ENCODE assay signal across 10 cellular contexts in the genomic region with DNA sequence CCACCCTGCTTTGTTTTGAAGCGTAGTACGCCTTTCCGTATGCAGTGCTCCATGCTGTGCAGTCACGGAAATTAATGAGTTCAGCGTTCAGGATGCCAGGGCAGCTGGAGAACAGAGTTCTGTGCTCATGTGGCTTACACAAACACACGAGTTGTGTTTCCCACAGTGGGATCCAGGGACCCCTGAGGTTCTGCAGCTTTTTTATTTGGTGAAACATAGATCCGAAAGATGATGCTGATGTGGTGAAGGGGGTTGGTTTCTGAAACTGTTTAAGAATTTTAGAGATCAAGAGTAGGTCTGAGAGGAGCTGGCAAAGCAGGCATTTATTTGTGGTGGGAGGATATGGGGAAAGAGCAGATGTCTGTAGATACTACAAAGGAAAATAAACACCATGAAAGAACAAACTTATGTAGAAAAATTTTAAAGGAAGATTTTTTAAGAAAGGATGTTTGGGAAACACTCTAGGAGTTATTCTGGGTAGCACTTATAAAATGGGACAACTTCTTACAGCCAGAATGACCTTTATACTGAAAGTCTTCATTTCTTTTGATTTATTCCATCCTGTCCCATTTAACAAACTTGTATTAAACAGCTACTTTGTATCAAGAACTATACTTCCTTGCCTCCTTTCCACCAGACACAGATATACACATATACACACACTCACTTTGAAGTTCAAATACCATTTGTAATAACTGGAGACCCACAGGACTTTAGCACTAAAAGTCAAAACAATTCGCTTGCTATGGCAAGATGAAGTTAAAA. TPM values are rescaled to one million over a fixed set of nuclear protein-coding genes. Genes with fewer than 3 reads are reported as not detected.
DNase-seq lines count a peak whose midpoint lies in the region; FAIRE-seq and TF ChIP-seq lines count a peak whose summit lies in the region.
"Had no signal": no experiment of that assay in that cellular context is flagged by ENCODE, and none has a peak within 500 bp of the region (broad histone marks: within the 10 kb centered on the region; RNA-seq: fewer than 3 reads in every experiment).

No MANE protein-coding gene starts in this region.

- H3K4me3 ChIP-seq in A673 (ENCODE audit: low read depth, low read length, poor library complexity, severe bottlenecking) (peak overlapping the region; percentile 2), endothelial cell of umbilical vein (replicated peaks in 1 of 3; ENCODE audit: insufficient read depth in 1 of 3, low read depth in 1 of 3, low read length in 3 of 3) (no peak overlapping the region), ovary (no peak overlapping the region)

- H3K4me1 ChIP-seq in A673 (ENCODE audit: insufficient read depth, low read length, poor library complexity, severe bottlenecking): peaks cover 51% of the 10 kb centered on the region
- H3K4me1 ChIP-seq in endothelial cell of umbilical vein (ENCODE audit: control insufficient read depth, extremely low read depth, insufficient read depth, low read length): peaks cover 26% of the 10 kb centered on the region
- peaks cover 3% of the 10 kb centered on the region for H3K4me1 ChIP-seq in ovary (ENCODE audit: insufficient read depth)

- H3K36me3 Mint-ChIP-seq in activated T-helper 1 cell treated with anti-CD3 and anti-CD28 coated beads, Interleukin-12 subunit alpha, Interleukin-12 subunit beta, Interleukin-2, Interleukin-4 antibody, amounts not matched to agents 30 ng/mL and 10 ng/mL and 1 ng/mL, durations not matched to agents 14 hours and 24 hours and 36 hours (ENCODE audit: low read depth): peaks cover 2% of the 10 kb centered on the region

- no peaks in the 10 kb centered on the region for H3K79me2 ChIP-seq in endothelial cell of umbilical vein (ENCODE audit: control insufficient read depth, insufficient read depth, low read length)

- CTCF ChIA-PET in A673 (lab: Charles Lee): interaction anchor here (1.0 kb wide), 1 partner anchor 75 kb away, joined by 3 read pairs; no protein-coding TSS in a partner anchor
- CTCF ChIA-PET in endothelial cell of umbilical vein (lab: Charles Lee): interaction anchor here (0.9 to 1.7 kb wide), 6 partner anchors 9 to 150 kb away, joined by 3 to 5 read pairs (median 4); no protein-coding TSS in a partner anchor
- CTCF ChIA-PET in RWPE1 (lab: Yijun Ruan, JAX): interaction anchor here (1.4 kb wide), 1 partner anchor 16 kb away, joined by 4 read pairs; no protein-coding TSS in a partner anchor

- dilution Hi-C loops in endothelial cell of umbilical vein (cut with MboI; ENCODE audit: extremely low pct_ligation_motif_present, low sequenced_read_pairs): no loop called here

- no peak for TF ChIP-seq CTCF in A673 (conservative IDR thresholded peaks at IDR 0.05; ENCODE audit: low read depth, low read length)
- TF ChIP-seq CTCF in endothelial cell of umbilical vein (IDR thresholded peaks at IDR 0.05; ENCODE audit: extremely low read depth in 1 of 2, insufficient read depth in 1 of 2, low read depth in 1 of 2, low read length in 2 of 2): no peak
- TF ChIP-seq CTCF in ovary (IDR thresholded peaks at IDR 0.05): no peak
- TF ChIP-seq CTCF in RWPE1 (conservative IDR thresholded peaks at IDR 0.05; ENCODE audit: low read depth): no peak

- H2AFZ ChIP-seq in endothelial cell of umbilical vein (ENCODE audit: low read depth, low read length): peak overlapping the region; percentile 96

- peaks cover 4% of the 10 kb centered on the region for H3K4me1 Mint-ChIP-seq in activated T-helper 1 cell treated with anti-CD3 and anti-CD28 coated beads, Interleukin-12 subunit alpha, Interleukin-12 subunit beta, Interleukin-2, Interleukin-4 antibody, amounts not matched to agents 30 ng/mL and 10 ng/mL and 1 ng/mL, durations not matched to agents 14 hours and 24 hours and 36 hours (ENCODE audit: low read depth)

- H3K9me3 ChIP-seq in A673 (ENCODE audit: low read depth, low read length, poor library complexity, severe bottlenecking) (no peaks in the 10 kb centered on the region), endothelial cell of umbilical vein (replicated peaks; ENCODE audit: control insufficient read depth, insufficient read depth, low read length) (no peaks in the 10 kb centered on the region), ovary (no peaks in the 10 kb centered on the region)
- H3K9me3 ChIP-seq: neutrophil had no signal

- no peaks in the 10 kb centered on the region for H3K9me1 ChIP-seq in endothelial cell of umbilical vein (replicated peaks; ENCODE audit: control insufficient read depth, extremely low read depth, insufficient read depth, low read length)

- no peak for TF ChIP-seq EP300 in ovary (IDR thresholded peaks at IDR 0.05)

- peak overlapping the region; percentile 17 for H3K4me2 ChIP-seq in endothelial cell of umbilical vein (ENCODE audit: insufficient read depth, low read length)

- DNase-seq in A673 (ENCODE audit: low spot score) (peak; percentile 88), NCI-H2081 treated with DMSO at 0.1 percent for 48 hours (lab: John Stamatoyannopoulos, UW) (peak; percentile 20), endothelial cell of umbilical vein (ENCODE audit: low read depth, low spot score) (peak; percentile 89), myocyte (ENCODE audit: low read depth) (peak; percentile 21), ovary (no peak), frontal cortex (ENCODE audit: low spot score in 2 of 2) (no peak), RWPE1 (ENCODE audit: low spot score) (no peak)
- DNase-seq in activated T-helper 1 cell treated with anti-CD3 and anti-CD28 coated beads, Interleukin-12 subunit alpha, Interleukin-12 subunit beta, Interleukin-2, Interleukin-4 antibody, amounts not matched to agents 30 ng/mL and 10 ng/mL and 1 ng/mL, durations not matched to agents 14 hours and 24 hours and 36 hours (ENCODE audit: low spot score): no peak
- DNase-seq: activated naive CD4-positive, alpha-beta T cell had no signal

- no peaks in the 10 kb centered on the region for H4K20me1 ChIP-seq in endothelial cell of umbilical vein (replicated peaks; ENCODE audit: control insufficient read depth, extremely low read depth, insufficient read depth, low read length)

- BruUV-seq in A673 (replicated peaks; lab: Mats Ljungman, UMichigan) (no TSS peak), endothelial cell of umbilical vein (replicated peaks; lab: Mats Ljungman, UMichigan) (no TSS peak)

- intact Hi-C loops in A673 (cut with micrococcal nuclease; ENCODE audit: unreplicated experiment): loop anchor here (2.0 kb wide), 1 partner anchor 40 kb away; no protein-coding TSS in a partner anchor
- intact Hi-C loops in endothelial cell of umbilical vein (cut with micrococcal nuclease): no loop called here
- intact Hi-C loops in ovary (cut with DNase I): no loop called here
- intact Hi-C loops in activated T-helper 1 cell treated with anti-CD3 and anti-CD28 coated beads, Interleukin-12 subunit alpha, Interleukin-12 subunit beta, Interleukin-2, Interleukin-4 antibody, amounts not matched to agents 30 ng/mL and 10 ng/mL and 1 ng/mL, durations not matched to agents 14 hours and 24 hours and 36 hours (cut with micrococcal nuclease): no loop called here

- no peak for FAIRE-seq in endothelial cell of umbilical vein (lab: Jason Lieb, UNC)
- no peak for FAIRE-seq in frontal cortex (lab: Jason Lieb, UNC)

- H3K27me3 ChIP-seq in A673 (replicated peaks; ENCODE audit: insufficient read depth, low read depth, low read length, poor library complexity) (no peaks in the 10 kb centered on the region), endothelial cell of umbilical vein (ENCODE audit: control insufficient read depth in 2 of 2, insufficient read depth in 2 of 2, low read length in 2 of 2) (no peaks in the 10 kb centered on the region), ovary (no peaks in the 10 kb centered on the region)
- H3K27me3 ChIP-seq: neutrophil had no signal

- H3K9ac ChIP-seq in endothelial cell of umbilical vein (replicated peaks; ENCODE audit: extremely low read depth, insufficient read depth, low read length): no peak overlapping the region

- H3K27me3 Mint-ChIP-seq in activated T-helper 1 cell treated with anti-CD3 and anti-CD28 coated beads, Interleukin-12 subunit alpha, Interleukin-12 subunit beta, Interleukin-2, Interleukin-4 antibody, amounts not matched to agents 30 ng/mL and 10 ng/mL and 1 ng/mL, durations not matched to agents 14 hours and 24 hours and 36 hours (ENCODE audit: insufficient read depth): no peaks in the 10 kb centered on the region

- peak overlapping the region; percentile 69 for H3K27ac ChIP-seq in A673 (ENCODE audit: low read depth, low read length, poor library complexity, severe bottlenecking)
- no peak overlapping the region for H3K27ac ChIP-seq in endothelial cell of umbilical vein (ENCODE audit: insufficient read depth, low read depth, low read length)
- H3K27ac ChIP-seq in ovary: no peak overlapping the region
- no peak overlapping the region for H3K27ac ChIP-seq in RWPE1
- H3K27ac ChIP-seq: neutrophil had no signal

- no peaks in the 10 kb centered on the region for H3K36me3 ChIP-seq in A673 (ENCODE audit: insufficient read depth, low read length, poor library complexity, severe bottlenecking)
- no peaks in the 10 kb centered on the region for H3K36me3 ChIP-seq in endothelial cell of umbilical vein (ENCODE audit: control insufficient read depth in 2 of 2, extremely low read depth in 1 of 2, insufficient read depth in 2 of 2, low read length in 2 of 2)
- no peaks in the 10 kb centered on the region for H3K36me3 ChIP-seq in ovary
- H3K36me3 ChIP-seq: neutrophil had no signal

- H3K27ac Mint-ChIP-seq in activated T-helper 1 cell treated with anti-CD3 and anti-CD28 coated beads, Interleukin-12 subunit alpha, Interleukin-12 subunit beta, Interleukin-2, Interleukin-4 antibody, amounts not matched to agents 30 ng/mL and 10 ng/mL and 1 ng/mL, durations not matched to agents 14 hours and 24 hours and 36 hours: no peak overlapping the region

- WGBS in ovary, 3 donors: 50 to 65% (median 63%) methylated on average over 8 of the region's 8 CpGs

- POLR2A ChIA-PET in A673 (lab: Charles Lee; ENCODE audit: low non-redundant PET): interaction anchor here (1.1 kb wide), 1 partner anchor 16 kb away, joined by 3 read pairs; no protein-coding TSS in a partner anchor
- POLR2A ChIA-PET in endothelial cell of umbilical vein (lab: Charles Lee): no interaction called here
- POLR2A ChIA-PET in RWPE1 (lab: Yijun Ruan, JAX; ENCODE audit: low non-redundant PET): no interaction called here

- H3K4me3 Mint-ChIP-seq in activated T-helper 1 cell treated with anti-CD3 and anti-CD28 coated beads, Interleukin-12 subunit alpha, Interleukin-12 subunit beta, Interleukin-2, Interleukin-4 antibody, amounts not matched to agents 30 ng/mL and 10 ng/mL and 1 ng/mL, durations not matched to agents 14 hours and 24 hours and 36 hours: no peak overlapping the region

- H3K9me3 Mint-ChIP-seq in activated T-helper 1 cell treated with anti-CD3 and anti-CD28 coated beads, Interleukin-12 subunit alpha, Interleukin-12 subunit beta, Interleukin-2, Interleukin-4 antibody, amounts not matched to agents 30 ng/mL and 10 ng/mL and 1 ng/mL, durations not matched to agents 14 hours and 24 hours and 36 hours: no peaks in the 10 kb centered on the region

- TF ChIP-seq POLR2A in endothelial cell of umbilical vein (IDR thresholded peaks at IDR 0.05; ENCODE audit: low read depth, low read length): no peak
- no peak for TF ChIP-seq POLR2A in ovary (IDR thresholded peaks at IDR 0.05)

RNA-seq across cellular contexts. Expression of a gene that starts 52.8 kb away (rescaled TPM):
- total RNA-seq in A673 (2021) (7.8 and 8.1 TPM in 2 replicates), endothelial cell of umbilical vein (1.9 and 3.3 TPM in 2 replicates), myocyte (7.6 and 9.7 TPM in 2 replicates), ovary (10 to 100 TPM; 10.4 to 17.1 (median 14.7) TPM), frontal cortex (4.5 TPM)
- polyA plus RNA-seq in endothelial cell of umbilical vein (0.65 and 1.2 TPM in 2 replicates), ovary (10 to 100 TPM in 1 of 2 donors, 1 to 10 TPM in 1; 4.9 to 41.2 TPM)
- polyA plus RNA-seq in endothelial cell of umbilical vein (2011; cell fraction: cytosol; rRNA removed): 0.30 and 0.73 TPM in 2 replicates
- polyA plus RNA-seq in endothelial cell of umbilical vein (2011; cell fraction: nucleus; rRNA removed): 1.6 and 2.7 TPM in 2 replicates
- polyA plus RNA-seq in endothelial cell of umbilical vein (2012): 0.45 and 0.60 TPM in 2 replicates
- 2.5 and 5.4 TPM in 2 replicates for polyA minus RNA-seq in endothelial cell of umbilical vein
- polyA minus RNA-seq in endothelial cell of umbilical vein (2011; cell fraction: cytosol; rRNA and poly(A)+ RNA removed): 24.3 TPM
- 4.2 and 6.7 TPM in 2 replicates for polyA minus RNA-seq in endothelial cell of umbilical vein (2011; cell fraction: nucleus; rRNA and poly(A)+ RNA removed)
- 6.8 TPM for polyA plus RNA-seq in myocyte (2012)
- 2.2 and 2.5 TPM in 2 replicates for total RNA-seq in activated T-helper 1 cell treated with anti-CD3 and anti-CD28 coated beads, Interleukin-12 subunit alpha, Interleukin-12 subunit beta, Interleukin-2, Interleukin-4 antibody, amounts not matched to agents 30 ng/mL and 10 ng/mL and 1 ng/mL, durations not matched to agents 14 hours and 24 hours and 36 hours

RNA-seq across cellular contexts. Expression of a gene that starts 52.8 kb away (rescaled TPM):
- total RNA-seq in A673 (2021) (20.0 and 20.3 TPM in 2 replicates), endothelial cell of umbilical vein (10.2 and 13.2 TPM in 2 replicates), myocyte (16.0 and 18.3 TPM in 2 replicates), ovary (10 to 100 TPM in 6 of 7 donors, 1 to 10 TPM in 1; 7.9 to 19.0 (median 11.8) TPM), frontal cortex (33.0 TPM)
- polyA plus RNA-seq in endothelial cell of umbilical vein (7.8 and 8.6 TPM in 2 replicates), ovary (10 to 100 TPM in 1 of 2 donors, 1 to 10 TPM in 1; 6.3 to 18.4 TPM)
- 9.3 and 9.4 TPM in 2 replicates for polyA plus RNA-seq in endothelial cell of umbilical vein (2011; cell fraction: cytosol; rRNA removed)
- polyA plus RNA-seq in endothelial cell of umbilical vein (2011; cell fraction: nucleus; rRNA removed): 6.1 and 6.8 TPM in 2 replicates
- polyA plus RNA-seq in endothelial cell of umbilical vein (2012): 5.8 and 7.6 TPM in 2 replicates
- 12.4 and 14.8 TPM in 2 replicates for polyA minus RNA-seq in endothelial cell of umbilical vein
- polyA minus RNA-seq in endothelial cell of umbilical vein (2011; cell fraction: cytosol; rRNA and poly(A)+ RNA removed): 15.5 TPM
- 9.8 and 10.5 TPM in 2 replicates for polyA minus RNA-seq in endothelial cell of umbilical vein (2011; cell fraction: nucleus; rRNA and poly(A)+ RNA removed)
- 22.7 TPM for polyA plus RNA-seq in myocyte (2012)
- total RNA-seq in activated T-helper 1 cell treated with anti-CD3 and anti-CD28 coated beads, Interleukin-12 subunit alpha, Interleukin-12 subunit beta, Interleukin-2, Interleukin-4 antibody, amounts not matched to agents 30 ng/mL and 10 ng/mL and 1 ng/mL, durations not matched to agents 14 hours and 24 hours and 36 hours: 19.4 and 20.0 TPM in 2 replicates

Comparison
In these comparisons a context has a peak if more than half of its experiments do, and no peak if none do; other contexts are left out.
1. DNase-seq: peak in A673 (single experiment), NCI-H2081 treated with DMSO at 0.1 percent for 48 hours (single experiment), endothelial cell of umbilical vein (single experiment) and myocyte (single experiment); none in ovary (0 of 5), frontal cortex (0 of 2), activated T-helper 1 cell treated with anti-CD3 and anti-CD28 coated beads, Interleukin-12 subunit alpha, Interleukin-12 subunit beta, Interleukin-2, Interleukin-4 antibody, amounts not matched to agents 30 ng/mL and 10 ng/mL and 1 ng/mL, durations not matched to agents 14 hours and 24 hours and 36 hours (single experiment) and RWPE1 (single experiment).